Comparison of ENCODE assay signal across 1 cellular context in the genomic region with DNA sequence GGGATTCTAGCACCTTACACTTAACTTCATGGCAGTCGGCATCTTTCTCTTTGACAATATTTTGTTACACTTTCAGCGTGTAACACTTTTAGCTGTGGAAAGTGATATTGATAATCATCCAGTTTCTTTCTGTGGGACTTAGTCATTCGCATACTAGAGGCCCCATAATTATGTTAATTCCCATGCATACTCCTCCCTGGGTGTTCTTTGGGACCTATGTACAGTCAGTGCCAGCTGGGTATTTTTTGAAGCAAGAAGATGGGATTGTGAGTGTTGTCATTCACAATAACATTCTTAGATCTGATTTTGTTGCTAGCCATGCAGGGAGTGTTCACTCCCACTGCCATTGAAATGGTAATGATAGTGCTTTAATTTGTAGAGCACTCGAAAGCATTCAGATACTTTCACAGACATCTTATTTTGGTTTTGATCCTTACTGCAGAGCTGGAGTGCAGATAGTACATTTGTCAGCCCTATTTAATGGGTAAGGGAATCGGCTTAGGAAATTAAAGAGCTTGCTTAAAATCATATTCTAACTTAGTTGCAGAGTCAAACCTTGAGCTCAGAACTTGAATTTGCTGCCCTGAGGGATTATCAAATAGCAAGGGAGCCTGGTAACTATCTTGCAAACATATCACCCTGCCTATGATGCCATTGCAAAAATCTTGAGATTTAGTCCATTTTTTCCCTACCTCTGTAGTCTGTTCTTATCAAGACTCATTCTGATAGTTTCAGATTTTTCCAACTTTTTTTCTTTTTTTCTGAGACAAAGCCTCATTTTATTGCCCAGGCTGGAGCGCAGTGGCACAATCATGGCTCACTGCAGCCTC.
TF ChIP-seq lines count a peak whose summit lies in the region.

No MANE protein-coding gene starts in this region.

TF ChIP-seq in GM23338, 12 proteins besides CTCF, POLR2A, EP300 and RAD21:
- TF ChIP-seq, protein P1, sequence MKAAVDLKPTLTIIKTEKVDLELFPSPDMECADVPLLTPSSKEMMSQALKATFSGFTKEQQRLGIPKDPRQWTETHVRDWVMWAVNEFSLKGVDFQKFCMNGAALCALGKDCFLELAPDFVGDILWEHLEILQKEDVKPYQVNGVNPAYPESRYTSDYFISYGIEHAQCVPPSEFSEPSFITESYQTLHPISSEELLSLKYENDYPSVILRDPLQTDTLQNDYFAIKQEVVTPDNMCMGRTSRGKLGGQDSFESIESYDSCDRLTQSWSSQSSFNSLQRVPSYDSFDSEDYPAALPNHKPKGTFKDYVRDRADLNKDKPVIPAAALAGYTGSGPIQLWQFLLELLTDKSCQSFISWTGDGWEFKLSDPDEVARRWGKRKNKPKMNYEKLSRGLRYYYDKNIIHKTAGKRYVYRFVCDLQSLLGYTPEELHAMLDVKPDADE (IDR thresholded peaks at IDR 0.05) = no peak
- TF ChIP-seq POLR2AphosphoS5 (IDR thresholded peaks at IDR 0.05; ENCODE audit: low read depth) (no peak), CREB1 (CRISPR knock-in tag; IDR thresholded peaks at IDR 0.05; ENCODE audit: low read depth) (no peak), EZH2phosphoT487 (IDR thresholded peaks at IDR 0.05; ENCODE audit: unreplicated experiment) (no peak), STAT1 (IDR thresholded peaks at IDR 0.05; ENCODE audit: unreplicated experiment) (no peak), NANOG (IDR thresholded peaks at IDR 0.05; ENCODE audit: borderline replicate concordance) (no peak), ZNF331 (CRISPR knock-in tag; IDR thresholded peaks at IDR 0.05; ENCODE audit: low read depth) (no peak), EZH2 (IDR thresholded peaks at IDR 0.05; ENCODE audit: low read depth, unreplicated experiment) (no peak), ZNF114 (CRISPR knock-in tag; IDR thresholded peaks at IDR 0.05) (no peak), JUNB (IDR thresholded peaks at IDR 0.05; ENCODE audit: unreplicated experiment) (no peak)
- TF ChIP-seq, protein P2, sequence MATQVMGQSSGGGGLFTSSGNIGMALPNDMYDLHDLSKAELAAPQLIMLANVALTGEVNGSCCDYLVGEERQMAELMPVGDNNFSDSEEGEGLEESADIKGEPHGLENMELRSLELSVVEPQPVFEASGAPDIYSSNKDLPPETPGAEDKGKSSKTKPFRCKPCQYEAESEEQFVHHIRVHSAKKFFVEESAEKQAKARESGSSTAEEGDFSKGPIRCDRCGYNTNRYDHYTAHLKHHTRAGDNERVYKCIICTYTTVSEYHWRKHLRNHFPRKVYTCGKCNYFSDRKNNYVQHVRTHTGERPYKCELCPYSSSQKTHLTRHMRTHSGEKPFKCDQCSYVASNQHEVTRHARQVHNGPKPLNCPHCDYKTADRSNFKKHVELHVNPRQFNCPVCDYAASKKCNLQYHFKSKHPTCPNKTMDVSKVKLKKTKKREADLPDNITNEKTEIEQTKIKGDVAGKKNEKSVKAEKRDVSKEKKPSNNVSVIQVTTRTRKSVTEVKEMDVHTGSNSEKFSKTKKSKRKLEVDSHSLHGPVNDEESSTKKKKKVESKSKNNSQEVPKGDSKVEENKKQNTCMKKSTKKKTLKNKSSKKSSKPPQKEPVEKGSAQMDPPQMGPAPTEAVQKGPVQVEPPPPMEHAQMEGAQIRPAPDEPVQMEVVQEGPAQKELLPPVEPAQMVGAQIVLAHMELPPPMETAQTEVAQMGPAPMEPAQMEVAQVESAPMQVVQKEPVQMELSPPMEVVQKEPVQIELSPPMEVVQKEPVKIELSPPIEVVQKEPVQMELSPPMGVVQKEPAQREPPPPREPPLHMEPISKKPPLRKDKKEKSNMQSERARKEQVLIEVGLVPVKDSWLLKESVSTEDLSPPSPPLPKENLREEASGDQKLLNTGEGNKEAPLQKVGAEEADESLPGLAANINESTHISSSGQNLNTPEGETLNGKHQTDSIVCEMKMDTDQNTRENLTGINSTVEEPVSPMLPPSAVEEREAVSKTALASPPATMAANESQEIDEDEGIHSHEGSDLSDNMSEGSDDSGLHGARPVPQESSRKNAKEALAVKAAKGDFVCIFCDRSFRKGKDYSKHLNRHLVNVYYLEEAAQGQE (IDR thresholded peaks at IDR 0.05; ENCODE audit: unreplicated experiment) = no peak
- TF ChIP-seq, protein P3, sequence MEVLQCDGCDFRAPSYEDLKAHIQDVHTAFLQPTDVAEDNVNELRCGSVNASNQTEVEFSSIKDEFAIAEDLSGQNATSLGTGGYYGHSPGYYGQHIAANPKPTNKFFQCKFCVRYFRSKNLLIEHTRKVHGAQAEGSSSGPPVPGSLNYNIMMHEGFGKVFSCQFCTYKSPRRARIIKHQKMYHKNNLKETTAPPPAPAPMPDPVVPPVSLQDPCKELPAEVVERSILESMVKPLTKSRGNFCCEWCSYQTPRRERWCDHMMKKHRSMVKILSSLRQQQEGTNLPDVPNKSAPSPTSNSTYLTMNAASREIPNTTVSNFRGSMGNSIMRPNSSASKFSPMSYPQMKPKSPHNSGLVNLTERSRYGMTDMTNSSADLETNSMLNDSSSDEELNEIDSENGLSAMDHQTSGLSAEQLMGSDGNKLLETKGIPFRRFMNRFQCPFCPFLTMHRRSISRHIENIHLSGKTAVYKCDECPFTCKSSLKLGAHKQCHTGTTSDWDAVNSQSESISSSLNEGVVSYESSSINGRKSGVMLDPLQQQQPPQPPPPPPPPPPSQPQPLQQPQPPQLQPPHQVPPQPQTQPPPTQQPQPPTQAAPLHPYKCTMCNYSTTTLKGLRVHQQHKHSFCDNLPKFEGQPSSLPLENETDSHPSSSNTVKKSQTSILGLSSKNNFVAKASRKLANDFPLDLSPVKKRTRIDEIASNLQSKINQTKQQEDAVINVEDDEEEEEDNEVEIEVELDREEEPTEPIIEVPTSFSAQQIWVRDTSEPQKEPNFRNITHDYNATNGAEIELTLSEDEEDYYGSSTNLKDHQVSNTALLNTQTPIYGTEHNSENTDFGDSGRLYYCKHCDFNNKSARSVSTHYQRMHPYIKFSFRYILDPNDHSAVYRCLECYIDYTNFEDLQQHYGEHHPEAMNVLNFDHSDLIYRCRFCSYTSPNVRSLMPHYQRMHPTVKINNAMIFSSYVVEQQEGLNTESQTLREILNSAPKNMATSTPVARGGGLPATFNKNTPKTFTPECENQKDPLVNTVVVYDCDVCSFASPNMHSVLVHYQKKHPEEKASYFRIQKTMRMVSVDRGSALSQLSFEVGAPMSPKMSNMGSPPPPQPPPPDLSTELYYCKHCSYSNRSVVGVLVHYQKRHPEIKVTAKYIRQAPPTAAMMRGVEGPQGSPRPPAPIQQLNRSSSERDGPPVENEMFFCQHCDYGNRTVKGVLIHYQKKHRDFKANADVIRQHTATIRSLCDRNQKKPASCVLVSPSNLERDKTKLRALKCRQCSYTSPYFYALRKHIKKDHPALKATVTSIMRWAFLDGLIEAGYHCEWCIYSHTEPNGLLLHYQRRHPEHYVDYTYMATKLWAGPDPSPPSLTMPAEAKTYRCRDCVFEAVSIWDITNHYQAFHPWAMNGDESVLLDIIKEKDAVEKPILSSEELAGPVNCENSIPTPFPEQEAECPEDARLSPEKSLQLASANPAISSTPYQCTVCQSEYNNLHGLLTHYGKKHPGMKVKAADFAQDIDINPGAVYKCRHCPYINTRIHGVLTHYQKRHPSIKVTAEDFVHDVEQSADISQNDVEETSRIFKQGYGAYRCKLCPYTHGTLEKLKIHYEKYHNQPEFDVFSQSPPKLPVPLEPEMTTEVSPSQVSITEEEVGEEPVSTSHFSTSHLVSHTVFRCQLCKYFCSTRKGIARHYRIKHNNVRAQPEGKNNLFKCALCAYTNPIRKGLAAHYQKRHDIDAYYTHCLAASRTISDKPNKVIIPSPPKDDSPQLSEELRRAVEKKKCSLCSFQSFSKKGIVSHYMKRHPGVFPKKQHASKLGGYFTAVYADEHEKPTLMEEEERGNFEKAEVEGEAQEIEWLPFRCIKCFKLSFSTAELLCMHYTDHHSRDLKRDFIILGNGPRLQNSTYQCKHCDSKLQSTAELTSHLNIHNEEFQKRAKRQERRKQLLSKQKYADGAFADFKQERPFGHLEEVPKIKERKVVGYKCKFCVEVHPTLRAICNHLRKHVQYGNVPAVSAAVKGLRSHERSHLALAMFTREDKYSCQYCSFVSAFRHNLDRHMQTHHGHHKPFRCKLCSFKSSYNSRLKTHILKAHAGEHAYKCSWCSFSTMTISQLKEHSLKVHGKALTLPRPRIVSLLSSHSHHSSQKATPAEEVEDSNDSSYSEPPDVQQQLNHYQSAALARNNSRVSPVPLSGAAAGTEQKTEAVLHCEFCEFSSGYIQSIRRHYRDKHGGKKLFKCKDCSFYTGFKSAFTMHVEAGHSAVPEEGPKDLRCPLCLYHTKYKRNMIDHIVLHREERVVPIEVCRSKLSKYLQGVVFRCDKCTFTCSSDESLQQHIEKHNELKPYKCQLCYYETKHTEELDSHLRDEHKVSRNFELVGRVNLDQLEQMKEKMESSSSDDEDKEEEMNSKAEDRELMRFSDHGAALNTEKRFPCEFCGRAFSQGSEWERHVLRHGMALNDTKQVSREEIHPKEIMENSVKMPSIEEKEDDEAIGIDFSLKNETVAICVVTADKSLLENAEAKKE (CRISPR knock-in tag; IDR thresholded peaks at IDR 0.05) = no peak
